1 cellular context compared by ENCODE assay signal in genomic region chr15:62474771-62475124, GRCh38.
TF ChIP-seq lines count a peak whose summit lies in the region.

No MANE protein-coding gene starts in this region.

TF ChIP-seq in WTC11, 78 proteins besides CTCF, POLR2A, EP300 and RAD21 (continued from another document):
- TF ChIP-seq ARID4B (CRISPR knock-in tag; IDR thresholded peaks at IDR 0.05; ENCODE audit: borderline replicate concordance) (no peak), USF1 (CRISPR knock-in tag; IDR thresholded peaks at IDR 0.05) (no peak), JUN (CRISPR knock-in tag; IDR thresholded peaks at IDR 0.05) (no peak), ZNF263 (CRISPR knock-in tag; IDR thresholded peaks at IDR 0.05; ENCODE audit: low read depth) (no peak), IRF1 (CRISPR knock-in tag; IDR thresholded peaks at IDR 0.05) (no peak)
